ENCODE assay signal across 11 cellular contexts in the genomic region with DNA sequence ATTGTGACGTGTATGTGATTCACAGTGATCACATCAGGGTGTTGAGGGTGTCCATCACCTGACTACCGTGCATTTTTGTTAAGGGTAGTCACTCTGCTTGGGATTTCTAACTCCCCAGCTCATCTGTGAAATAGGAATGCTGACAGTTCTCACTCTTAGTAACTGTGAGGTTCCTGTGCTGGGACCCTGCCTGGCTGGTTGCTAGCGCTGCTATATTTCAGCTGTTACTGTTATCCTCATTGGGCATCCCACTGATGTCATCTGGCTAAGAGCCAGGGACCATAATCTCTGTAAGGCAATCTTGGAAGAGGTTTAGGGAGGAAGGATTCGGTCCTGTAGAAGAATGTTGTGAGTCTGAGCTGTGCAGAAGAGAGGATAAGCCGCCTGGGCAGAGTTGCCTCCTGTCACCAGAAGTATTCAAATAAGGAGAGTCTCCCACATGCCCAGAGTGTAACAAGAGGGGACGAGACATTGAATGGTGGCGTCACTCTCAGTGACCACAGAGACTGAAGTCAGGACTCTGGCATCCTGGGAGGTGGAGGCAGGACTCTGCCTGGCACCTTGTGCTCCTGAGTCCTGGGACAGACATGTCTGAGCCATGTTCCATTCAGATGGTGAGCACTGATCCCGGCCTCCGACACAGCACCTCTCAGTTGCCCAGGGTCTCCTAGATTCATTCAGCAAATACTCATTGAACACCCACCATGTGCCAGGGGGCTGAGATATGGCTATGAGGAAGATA. TPM values are rescaled to one million over a fixed set of nuclear protein-coding genes. Genes with fewer than 3 reads are reported as not detected.
DNase-seq lines count a peak whose midpoint lies in the region; ATAC-seq and TF ChIP-seq lines count a peak whose summit lies in the region.
"Had no signal": no experiment of that assay in that cellular context is flagged by ENCODE, and none has a peak within 500 bp of the region (broad histone marks: within the 10 kb centered on the region; RNA-seq: fewer than 3 reads in every experiment).

No MANE protein-coding gene starts in this region.

- TF ChIP-seq CTCF in MCF 10A (IDR thresholded peaks at IDR 0.05; ENCODE audit: unreplicated experiment) (no peak), breast epithelium (IDR thresholded peaks at IDR 0.05) (no peak), upper lobe of right lung (IDR thresholded peaks at IDR 0.05) (no peak)

- DNase-seq in MCF 10A (ENCODE audit: unreplicated experiment) (peak; percentile 66), breast epithelium (ENCODE audit: low spot score in 2 of 2) (no peak), amniotic epithelial cell (ENCODE audit: low read depth) (peak; percentile 93), islet precursor cell (peak; percentile 78), upper lobe of right lung (no peak), COR-L47 (lab: John Stamatoyannopoulos, UW) (no peak)
- no peak for DNase-seq in activated CD4-positive, alpha-beta T cell treated with anti-CD3 and anti-CD28 coated beads for 48 hours
- DNase-seq: immature natural killer cell, NCI-H526 treated with DMSO at 0.1 percent for 48 hours had no signal

- ATAC-seq in upper lobe of right lung: peak; percentile 8
- no peak for ATAC-seq in HG03439 (IDR thresholded peaks at IDR 0.05; ENCODE audit: unreplicated experiment)

- peak overlapping the region; percentile 95 for H3K27ac Mint-ChIP-seq in MCF 10A (ENCODE audit: low read depth, unreplicated experiment)
- H3K27ac Mint-ChIP-seq: immature natural killer cell, progenitor cell of endocrine pancreas had no signal

- H3K36me3 Mint-ChIP-seq in MCF 10A (ENCODE audit: insufficient read depth, unreplicated experiment): no peaks in the 10 kb centered on the region
- H3K36me3 Mint-ChIP-seq: immature natural killer cell had no signal

- no peak overlapping the region for H3K4me3 Mint-ChIP-seq in MCF 10A (ENCODE audit: unreplicated experiment)
- H3K4me3 Mint-ChIP-seq: immature natural killer cell had no signal

- POLR2A ChIA-PET in MCF 10A (lab: Yijun Ruan, JAX): interaction anchor here (0.8 to 1.1 kb wide), 2 partner anchors 11 to 95 kb away, joined by 3 to 4 read pairs; no protein-coding TSS in a partner anchor

- H3K36me3 ChIP-seq in breast epithelium (no peaks in the 10 kb centered on the region), upper lobe of right lung (no peaks in the 10 kb centered on the region)

- TF ChIP-seq POLR2A in breast epithelium (IDR thresholded peaks at IDR 0.05): no peak

- no peak overlapping the region for H3K27ac ChIP-seq in breast epithelium
- H3K27ac ChIP-seq in upper lobe of right lung: no peak overlapping the region

- H3K4me1 Mint-ChIP-seq in MCF 10A (ENCODE audit: insufficient read depth, unreplicated experiment): peaks cover 36% of the 10 kb centered on the region
- H3K4me1 Mint-ChIP-seq: immature natural killer cell had no signal

- no peaks in the 10 kb centered on the region for H3K4me1 ChIP-seq in breast epithelium
- no peaks in the 10 kb centered on the region for H3K4me1 ChIP-seq in upper lobe of right lung

- no peak overlapping the region for H3K4me3 ChIP-seq in breast epithelium
- no peak overlapping the region for H3K4me3 ChIP-seq in upper lobe of right lung

- H3K27me3 ChIP-seq in breast epithelium: no peaks in the 10 kb centered on the region
- H3K27me3 ChIP-seq in upper lobe of right lung: no peaks in the 10 kb centered on the region

- BruUV-seq in MCF 10A (replicated peaks; lab: Mats Ljungman, UMichigan): no TSS peak

- intact Hi-C loops in MCF 10A (cut with micrococcal nuclease) (loop anchor here (1.0 to 5.0 kb wide), 2 partner anchors 47 to 59 kb away; no protein-coding TSS in a partner anchor), breast epithelium (cut with DNase I; ENCODE audit: low total_unique reads) (no loop called here), upper lobe of right lung (cut with DNase I) (no loop called here)

- no peaks in the 10 kb centered on the region for H3K9me3 ChIP-seq in breast epithelium
- H3K9me3 ChIP-seq in upper lobe of right lung: no peaks in the 10 kb centered on the region

- H3K27me3 Mint-ChIP-seq in MCF 10A (ENCODE audit: insufficient read depth, unreplicated experiment): no peaks in the 10 kb centered on the region

- CTCF ChIA-PET in MCF 10A (lab: Yijun Ruan, JAX): interaction anchor here (0.6 to 1.2 kb wide), 2 partner anchors 21 to 95 kb away, joined by 3 read pairs; no protein-coding TSS in a partner anchor

- H3K9me3 Mint-ChIP-seq in MCF 10A (ENCODE audit: unreplicated experiment): no peaks in the 10 kb centered on the region
- H3K9me3 Mint-ChIP-seq: immature natural killer cell had no signal

RNA-seq across cellular contexts. Expression of gene FBLN2, which starts 52.2 kb away (rescaled TPM):
- total RNA-seq in MCF 10A (2022) (not detected in 2 replicates), breast epithelium (100 to 1,000 TPM in 1 of 3 donors, 10 to 100 TPM in 2; 43.5 to 663 (median 81.3) TPM), upper lobe of right lung (32.9 TPM)

Comparison
In these comparisons a context has a peak if more than half of its experiments do, and no peak if none do; other contexts are left out.
1. DNase-seq: peak in MCF 10A (single experiment), amniotic epithelial cell (single experiment) and islet precursor cell (single experiment); none in breast epithelium (0 of 2), upper lobe of right lung (single experiment), activated CD4-positive, alpha-beta T cell treated with anti-CD3 and anti-CD28 coated beads for 48 hours (single experiment) and COR-L47 (single experiment).
2. RNA of gene FBLN2, which starts 52.2 kb away (total RNA-seq): 43.5 to 663 TPM in breast epithelium and 32.9 TPM in upper lobe of right lung (single experiment); not detected in MCF 10A; every median in the first group is over 10 times any median in the second.